8 cellular contexts compared by ENCODE assay signal in genomic region chr1:170531758-170532657, GRCh38. TPM values are rescaled to one million over a fixed set of nuclear protein-coding genes. Genes with fewer than 3 reads are reported as not detected.
DNase-seq lines count a peak whose midpoint lies in the region; ATAC-seq lines count a peak whose summit lies in the region.

Gene GORAB (plus strand): TSS chr1:170532166. CDS start chr1:170532224, 58 bp downstream.

- peak within 1 kb of the TSS; percentile 86 for H3K4me3 ChIP-seq in mucosa of stomach (ENCODE audit: low read length)

- no peaks in the 10 kb centered on the region for H3K36me3 ChIP-seq in mucosa of stomach (ENCODE audit: control insufficient read depth, insufficient read depth, low read length)

- no peaks in the 10 kb centered on the region for H3K27me3 ChIP-seq in mucosa of stomach (ENCODE audit: control insufficient read depth, insufficient read depth, low read length)

- H3K9ac ChIP-seq in mucosa of stomach (ENCODE audit: low read length), result peak within 1 kb of the TSS; percentile 89

- DNase-seq in DMS114 treated with DMSO at 0.1 percent for 48 hours (lab: John Stamatoyannopoulos, UW; ENCODE audit: unreplicated experiment) (peak; percentile 89), HuH-7.5 (ENCODE audit: low spot score) (peak; percentile 57), OCI-M2 (lab: John Stamatoyannopoulos, UW; ENCODE audit: unreplicated experiment) (peak; percentile 74), activated T-cell treated with anti-CD3 and anti-CD28 coated beads for 48 hours (ENCODE audit: low read depth) (peak; percentile 81)
- DNase-seq in stimulated activated CD8-positive, alpha-beta memory T cell treated with anti-CD3 and anti-CD28 coated beads, Interleukin-7, amount 100 ng/mL, for 1 hour (ENCODE audit: low read depth in 2 of 2), result peak; percentile 61 to 65

- H3K4me1 ChIP-seq in mucosa of stomach (ENCODE audit: control insufficient read depth, insufficient read depth, low read length), result peaks cover 4% of the 10 kb centered on the region

- ATAC-seq in GM21528 (IDR thresholded peaks at IDR 0.05; ENCODE audit: low FRiP score, unreplicated experiment) (peak; percentile 100), esophagus mucosa (peak; percentile 98)

- H3K9me3 ChIP-seq in mucosa of stomach (ENCODE audit: control insufficient read depth, low read length), result no peaks in the 10 kb centered on the region

RNA-seq across cellular contexts. Expression of gene GORAB, which starts in this region (rescaled TPM):
- 4.7 TPM for total RNA-seq in esophagus mucosa

Comparison
In these comparisons a context has a peak if more than half of its experiments do, and no peak if none do; other contexts are left out.
1. Peak in every context shown above with its lines: DNase-seq, ATAC-seq and H3K4me3 ChIP-seq.